In the genomic region with DNA sequence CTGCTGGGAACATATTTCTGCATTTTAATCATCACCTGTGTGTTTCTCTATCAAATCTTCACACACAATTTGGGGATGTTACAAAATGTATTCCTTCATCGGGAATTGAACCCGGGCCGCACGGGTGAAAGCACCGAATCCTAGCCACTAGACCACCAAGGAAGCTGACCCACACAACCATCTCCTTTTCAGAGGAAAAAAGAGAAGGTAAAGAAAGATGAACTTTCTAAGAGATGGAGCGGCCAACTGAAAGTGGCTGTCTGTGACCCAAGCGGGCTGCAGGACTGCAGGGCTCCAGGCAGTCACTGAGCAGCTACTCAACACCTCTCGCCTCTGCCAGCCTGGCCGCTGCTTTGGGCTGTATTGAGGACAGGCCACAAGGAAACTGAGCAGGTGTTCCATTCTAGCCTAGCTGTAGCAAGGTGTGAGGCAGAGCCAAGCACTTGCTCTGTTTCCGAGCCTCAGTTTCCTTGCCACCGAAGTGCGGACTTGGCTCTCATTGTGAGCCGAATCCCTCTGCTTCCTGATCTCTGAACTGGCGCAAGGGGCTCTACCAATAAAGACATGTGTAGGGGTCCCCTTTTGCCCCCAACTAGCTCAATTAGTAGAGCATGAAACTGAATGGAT, we compare ENCODE assay signal across 1 cellular context.
A peak's percentile ranks its signal among the peaks of the same experiment; 100 is the strongest.
TF ChIP-seq lines count a peak whose summit lies in the region.

No MANE protein-coding gene starts in this region.

TF ChIP-seq in K562, 482 proteins besides CTCF, POLR2A, EP300 and RAD21 (continued from another document):
- TF ChIP-seq ZNF592 (IDR thresholded peaks at IDR 0.05) (no peak), POLR2H (tag; IDR thresholded peaks at IDR 0.05; ENCODE audit: low read depth) (peak; percentile 87), TBP (optimal IDR thresholded peaks at IDR 0.05; ENCODE audit: low read depth, low read length) (peak; percentile 96), POLR3A (IDR thresholded peaks at IDR 0.05; ENCODE audit: borderline replicate concordance, extremely low read depth, insufficient read depth, insufficient read length) (peak; percentile 71)
